ENCODE assay signal across 24 cellular contexts in genomic region chr5:150862070-150862469, GRCh38. TPM values are rescaled to one million over a fixed set of nuclear protein-coding genes. Genes with fewer than 3 reads are reported as not detected.
"Had no signal": no experiment of that assay in that cellular context is flagged by ENCODE, and none has a peak within 500 bp of the region (broad histone marks: within the 10 kb centered on the region; RNA-seq: fewer than 3 reads in every experiment).

No MANE protein-coding gene starts in this region.

- DNase-seq: cortex of kidney; effector memory CD4-positive, alpha-beta T cell; gastrocnemius medialis; heart right ventricle; hypothalamus; kidney glomerular epithelial cell; mammary epithelial cell; naive thymus-derived CD4-positive, alpha-beta T cell; posterior cingulate gyrus; spleen; stimulated activated CD4-positive, alpha-beta T cell treated with anti-CD3 and anti-CD28 coated beads, Interleukin-15, amount 100 ng/mL, for 24 hours; stimulated activated CD4-positive, alpha-beta T cell treated with anti-CD3 and anti-CD28 coated beads, Interleukin-1b, Interleukin-23, amount 100 ng/mL, for 48 hours; stimulated activated CD4-positive, alpha-beta T cell treated with anti-CD3 and anti-CD28 coated beads, Interleukin-4, amount 100 ng/mL, for 24 hours had no signal

- H3K4me3 Mint-ChIP-seq: naive thymus-derived CD4-positive, alpha-beta T cell; stimulated activated memory B cell treated with anti-CD40 and anti-IgM and Interleukin-4, amounts not matched to agents 10 μg/mL and 1 μg/mL and 100 μg/mL, for 72 hours; stimulated activated naive CD8-positive, alpha-beta T cell treated with anti-CD3 and anti-CD28 coated beads, Interleukin-15, Interleukin-2, amounts not matched to agents 100 ng/mL and 50 ng/mL, for 24 hours had no signal

- H3K4me3 ChIP-seq: gastrocnemius medialis, heart right ventricle, spleen, tibial nerve had no signal

- FAIRE-seq: endometrium, islet of Langerhans had no signal

- H3K36me3 Mint-ChIP-seq: stimulated activated memory B cell treated with anti-CD40 and anti-IgM and Interleukin-4, amounts not matched to agents 10 μg/mL and 1 μg/mL and 100 μg/mL, for 72 hours had no signal

- H3K27me3 Mint-ChIP-seq: stimulated activated memory B cell treated with anti-CD40 and anti-IgM and Interleukin-4, amounts not matched to agents 10 μg/mL and 1 μg/mL and 100 μg/mL, for 72 hours had no signal

- H3K9me3 ChIP-seq: gastrocnemius medialis had no signal

- H3K4me1 Mint-ChIP-seq: naive thymus-derived CD4-positive, alpha-beta T cell; stimulated activated memory B cell treated with anti-CD40 and anti-IgM and Interleukin-4, amounts not matched to agents 10 μg/mL and 1 μg/mL and 100 μg/mL, for 72 hours had no signal

- H3K27ac Mint-ChIP-seq: naive thymus-derived CD4-positive, alpha-beta T cell; stimulated activated memory B cell treated with anti-CD40 and anti-IgM and Interleukin-4, amounts not matched to agents 10 μg/mL and 1 μg/mL and 100 μg/mL, for 72 hours; stimulated activated naive CD8-positive, alpha-beta T cell treated with anti-CD3 and anti-CD28 coated beads, Interleukin-15, Interleukin-2, amounts not matched to agents 100 ng/mL and 50 ng/mL, for 24 hours had no signal

- H3K4me1 ChIP-seq: gastrocnemius medialis, heart right ventricle, spleen, tibial nerve had no signal

- H3K36me3 ChIP-seq: gastrocnemius medialis, heart right ventricle, spleen, tibial nerve had no signal

- H3K27me3 ChIP-seq: gastrocnemius medialis, heart right ventricle, spleen, tibial nerve had no signal

RNA-seq across cellular contexts. Expression of gene IRGM, which starts 15.7 kb away (rescaled TPM):
- total RNA-seq: esophagus mucosa, gastrocnemius medialis, heart right ventricle, osteocyte, pulmonary artery endothelial cell, sciatic nerve, skeletal muscle tissue, temporal lobe, tibial nerve had no signal
